ENCODE assay signal across 15 cellular contexts in genomic region chr7:131620673-131621609, GRCh38.
DNase-seq lines count a peak whose midpoint lies in the region; ATAC-seq, FAIRE-seq and TF ChIP-seq lines count a peak whose summit lies in the region.
"Had no signal": no experiment of that assay in that cellular context is flagged by ENCODE, and none has a peak within 500 bp of the region (broad histone marks: within the 10 kb centered on the region; RNA-seq: fewer than 3 reads in every experiment).

No MANE protein-coding gene starts in this region.

- no peak overlapping the region for H2AFZ ChIP-seq in GM12878 (ENCODE audit: control insufficient read depth, low read depth, low read length)
- H2AFZ ChIP-seq: parathyroid adenoma had no signal

- RAD21 ChIA-PET in GM12878 (lab: Charles Lee; ENCODE audit: unreplicated experiment) = no interaction called here

- SMC1A ChIA-PET in GM12878 (lab: Charles Lee; ENCODE audit: uncharacterized antibody, unreplicated experiment) = interaction anchor here (1.0 kb wide), 1 partner anchor 57 kb away, joined by 3 read pairs; no protein-coding TSS in a partner anchor

- no peaks in the 10 kb centered on the region for H3K79me2 ChIP-seq in GM12878 (ENCODE audit: control insufficient read depth, insufficient read depth, low read length)
- H3K79me2 ChIP-seq: parathyroid adenoma had no signal

- TF ChIP-seq CTCF in GM12878 (IDR thresholded peaks at IDR 0.05 in 2 of 3, conservative IDR thresholded peaks at IDR 0.05 in 1 of 3; ENCODE audit: control insufficient read depth in 2 of 3, extremely low read depth in 1 of 3, insufficient read depth in 1 of 3, low read depth in 3 of 3, low read length in 3 of 3) = no peak
- TF ChIP-seq CTCF in kidney epithelial cell (IDR thresholded peaks at IDR 0.05; ENCODE audit: insufficient read depth, low read length, poor library complexity, severe bottlenecking) = no peak
- no peak for TF ChIP-seq CTCF in upper lobe of left lung (IDR thresholded peaks at IDR 0.05)
- no peak for TF ChIP-seq CTCF in upper lobe of right lung (IDR thresholded peaks at IDR 0.05)

- no peaks in the 10 kb centered on the region for H3K9me3 ChIP-seq in GM12878 (replicated peaks; ENCODE audit: control insufficient read depth, insufficient read depth, low read length)
- no peaks in the 10 kb centered on the region for H3K9me3 ChIP-seq in upper lobe of left lung
- no peaks in the 10 kb centered on the region for H3K9me3 ChIP-seq in upper lobe of right lung
- H3K9me3 ChIP-seq: A549, SJSA1 had no signal

- TF ChIP-seq POLR2A in GM12878 (IDR thresholded peaks at IDR 0.05; ENCODE audit: low read depth, low read length) (no peak), upper lobe of left lung (IDR thresholded peaks at IDR 0.05) (no peak)

- no peak for DNase-seq in Right ventricle myocardium superior
- DNase-seq in cardiac septum (ENCODE audit: low spot score) = no peak
- no peak for DNase-seq in GM12878 (ENCODE audit: low read depth, low spot score)
- DNase-seq in kidney epithelial cell (ENCODE audit: low read depth) = peak; percentile 48
- no peak for DNase-seq in upper lobe of left lung
- DNase-seq in upper lobe of right lung = no peak
- no peak for DNase-seq in activated gamma-delta T cell treated with Interleukin-2 at 50 U/mL for 16 hours
- DNase-seq: activated B cell treated with CpG ODN at 0.5 μM for 24 hours, cerebellar nuclear complex, left colon had no signal

- H3K27me3 ChIP-seq in GM12878 (replicated peaks in 1 of 2; ENCODE audit: control insufficient read depth in 2 of 2, insufficient read depth in 2 of 2, low read length in 1 of 2) = no peaks in the 10 kb centered on the region
- no peaks in the 10 kb centered on the region for H3K27me3 ChIP-seq in kidney epithelial cell (ENCODE audit: control insufficient read depth, insufficient read depth, low read length)
- no peaks in the 10 kb centered on the region for H3K27me3 ChIP-seq in upper lobe of left lung
- H3K27me3 ChIP-seq in upper lobe of right lung = no peaks in the 10 kb centered on the region
- H3K27me3 ChIP-seq: SJSA1 had no signal

- no peak for TF ChIP-seq RAD21 in GM12878 (IDR thresholded peaks at IDR 0.05; ENCODE audit: insufficient read depth, low read depth, low read length)

- 36% methylated on average over 8 of the region's 8 CpGs for WGBS in GM12878 (ENCODE audit: insufficient coverage, insufficient replicate concordance, low lambda C conversion rate, missing lambda C conversion rate)
- WGBS in upper lobe of left lung, 2 donors = 69 to 72% methylated on average over 8 of the region's 8 CpGs

- TF ChIP-seq EP300 in GM12878 (IDR thresholded peaks at IDR 0.05; ENCODE audit: borderline replicate concordance in 1 of 2, control insufficient read depth in 1 of 2, low read depth in 2 of 2, low read length in 2 of 2) (no peak), upper lobe of left lung (IDR thresholded peaks at IDR 0.05) (no peak)

- H3K4me3 ChIP-seq in GM12878 = no peak overlapping the region
- no peak overlapping the region for H3K4me3 ChIP-seq in kidney epithelial cell (ENCODE audit: low read depth, low read length)
- H3K4me3 ChIP-seq in upper lobe of left lung = no peak overlapping the region
- no peak overlapping the region for H3K4me3 ChIP-seq in upper lobe of right lung
- H3K4me3 ChIP-seq: A549, SJSA1 had no signal

- H3K9ac ChIP-seq in GM12878 (ENCODE audit: control insufficient read depth, insufficient read depth, low read length) = no peak overlapping the region
- H3K9ac ChIP-seq: parathyroid adenoma had no signal

- in situ Hi-C loops in GM12878 (cut with MboI) = no loop called here

- no peaks in the 10 kb centered on the region for H3K36me3 ChIP-seq in GM12878 (ENCODE audit: control insufficient read depth in 2 of 2, insufficient read depth in 2 of 2, low read length in 1 of 2)
- no peaks in the 10 kb centered on the region for H3K36me3 ChIP-seq in kidney epithelial cell (ENCODE audit: control insufficient read depth, insufficient read depth, low read length)
- no peaks in the 10 kb centered on the region for H3K36me3 ChIP-seq in upper lobe of left lung
- no peaks in the 10 kb centered on the region for H3K36me3 ChIP-seq in upper lobe of right lung
- H3K36me3 ChIP-seq: SJSA1 had no signal

- CTCF ChIA-PET in GM12878 (lab: Yijun Ruan, JAX) = interaction anchor here (0.9 to 1.4 kb wide), 4 partner anchors 12 to 75 kb away, joined by 3 to 5 read pairs (median 3); no protein-coding TSS in a partner anchor

- no peak overlapping the region for H3K27ac ChIP-seq in GM12878 (ENCODE audit: control insufficient read depth, insufficient read depth)
- peak overlapping the region in 3 of 4 donors; percentile 4 to 76 (median 63) for H3K27ac ChIP-seq in upper lobe of left lung
- no peak overlapping the region for H3K27ac ChIP-seq in upper lobe of right lung
- H3K27ac ChIP-seq: parathyroid adenoma, SJSA1 had no signal

- no TSS peak for BruUV-seq in GM12878 (replicated peaks; lab: Mats Ljungman, UMichigan)

- no peak overlapping the region for H3K4me2 ChIP-seq in GM12878 (ENCODE audit: control insufficient read depth, insufficient read depth)
- H3K4me2 ChIP-seq: A549 had no signal

- intact Hi-C loops in Right ventricle myocardium superior (cut with DNase I) = no loop called here
- intact Hi-C loops in cardiac septum (cut with DNase I) = loop anchor here (5.0 kb wide), 2 partner anchors 39 to 64 kb away; partner anchors contain the start of gene PODXL
- intact Hi-C loops in GM12878 (cut with micrococcal nuclease; ENCODE audit: unreplicated experiment) = no loop called here
- intact Hi-C loops in upper lobe of right lung (cut with DNase I) = no loop called here

- POLR2A ChIA-PET in GM12878 (lab: Charles Lee) = no interaction called here

- no peaks in the 10 kb centered on the region; the same call in 1 of the 2 replicates for H3K4me1 ChIP-seq in GM12878 (ENCODE audit: control insufficient read depth, insufficient read depth, low read length)
- H3K4me1 ChIP-seq in upper lobe of left lung = peaks cover 5 to 46% (median 19%) of the 10 kb centered on the region in 4 donors
- peaks cover 5% of the 10 kb centered on the region for H3K4me1 ChIP-seq in upper lobe of right lung
- H3K4me1 ChIP-seq: parathyroid adenoma had no signal

- no peak for FAIRE-seq in GM12878 (lab: Jason Lieb, UNC)
- FAIRE-seq: A549, GM12892 had no signal

- no peaks in the 10 kb centered on the region for H4K20me1 ChIP-seq in GM12878 (ENCODE audit: control insufficient read depth, insufficient read depth)

- ATAC-seq in Right ventricle myocardium superior (ENCODE audit: poor library complexity) = peak; percentile 16
- ATAC-seq in GM12878 = peak; percentile 68
- no peak for ATAC-seq in upper lobe of left lung (ENCODE audit: low FRiP score in 2 of 2)
- no peak for ATAC-seq in GM18517 (IDR thresholded peaks at IDR 0.05; ENCODE audit: unreplicated experiment)
- no peak for ATAC-seq in upper lobe of right lung
- ATAC-seq: left colon had no signal

TF ChIP-seq in GM12878, 131 proteins besides CTCF, POLR2A, EP300 and RAD21 (continues in another document):
- TF ChIP-seq GATAD2B (conservative IDR thresholded peaks at IDR 0.05; ENCODE audit: low read depth) (no peak), IKZF1 (conservative IDR thresholded peaks at IDR 0.05) (peak; percentile 93), SMAD1 (IDR thresholded peaks at IDR 0.05; ENCODE audit: low read depth, partially characterized antibody) (no peak), E4F1 (IDR thresholded peaks at IDR 0.05; ENCODE audit: borderline replicate concordance, partially characterized antibody) (no peak), DPF2 (IDR thresholded peaks at IDR 0.05) (peak; percentile 69; the same call in 1 of the 2 replicates), EGR1 (IDR thresholded peaks at IDR 0.05; ENCODE audit: borderline replicate concordance in 1 of 2, low read depth in 2 of 2, low read length in 2 of 2) (no peak)

Comparison
In these comparisons a context has a peak if more than half of its experiments do, and no peak if none do; other contexts are left out.
1. ATAC-seq: peak in Right ventricle myocardium superior (single experiment) and GM12878 (single experiment); none in upper lobe of left lung (0 of 2), GM18517 (single experiment) and upper lobe of right lung (single experiment).
2. H3K27ac ChIP-seq: peak in upper lobe of left lung (3 of 4); none in GM12878 (single experiment) and upper lobe of right lung (single experiment).